36 cellular contexts compared by ENCODE assay signal in the genomic region with DNA sequence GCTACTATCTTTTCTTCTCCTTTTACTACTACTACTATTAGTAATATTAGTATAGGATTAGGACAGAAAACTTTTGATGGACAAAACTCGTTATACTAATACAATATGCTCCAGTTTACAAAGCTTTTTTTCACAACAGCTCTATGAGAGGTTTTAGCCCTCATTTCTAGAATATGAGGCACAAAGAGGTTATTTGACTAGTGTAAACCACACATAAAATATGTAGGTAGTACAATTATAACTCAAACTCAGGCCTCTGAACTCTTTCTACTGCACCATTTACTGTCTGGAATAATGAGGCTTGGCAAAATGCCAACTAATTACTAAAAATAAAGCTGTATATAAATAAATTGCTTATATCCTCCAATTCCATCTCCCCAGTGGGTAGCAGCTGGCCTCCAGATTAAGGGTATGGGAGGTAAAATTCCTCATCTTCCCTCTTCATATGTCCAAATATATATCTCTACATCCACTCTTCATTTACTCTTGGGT.
"Had no signal": no experiment of that assay in that cellular context is flagged by ENCODE, and none has a peak within 500 bp of the region (broad histone marks: within the 10 kb centered on the region; RNA-seq: fewer than 3 reads in every experiment).

No MANE protein-coding gene starts in this region.

- FAIRE-seq: bronchial epithelial cell, colon, RCC 7860 had no signal

- H3K36me3 ChIP-seq: MG63 had no signal

- H3K27me3 ChIP-seq: MG63 had no signal

- DNase-seq: activated CD4-positive, alpha-beta memory T cell treated with anti-CD3 and anti-CD28 coated beads, Interleukin-2, amount 10 ng/mL, durations not matched to agents 7 days and 5 days; activated CD4-positive, alpha-beta T cell treated with anti-CD3 and anti-CD28 coated beads for 1 hour; activated CD4-positive, alpha-beta T cell treated with anti-CD3 and anti-CD28 coated beads for 48 hours; activated CD4-positive, CD25-positive, alpha-beta regulatory T cell; activated CD8-positive, alpha-beta memory T cell treated with anti-CD3 and anti-CD28 coated beads for 24 hours; activated CD8-positive, alpha-beta memory T cell treated with anti-CD3 and anti-CD28 coated beads, Interleukin-2, amount 10 ng/mL, durations not matched to agents 7 days and 5 days; activated CD8-positive, alpha-beta memory T cell treated with anti-CD3 and anti-CD28 coated beads, Interleukin-2, amount 50 U/mL, for 48 hours; activated effector memory CD4-positive, alpha-beta T cell treated with Interleukin-2 at 50 U/mL for 16 hours; activated naive CD4-positive, alpha-beta T cell treated with anti-CD3 and anti-CD28 coated beads, Interleukin-2, amount 10 ng/mL, durations not matched to agents 7 days and 5 days; activated naive CD8-positive, alpha-beta T cell treated with anti-CD3 and anti-CD28 coated beads, Interleukin-2, amount 50 U/mL, for 24 hours; activated T-cell treated with anti-CD3 and anti-CD28 coated beads, Interleukin-2, amount 50 U/mL, for 48 hours; anterior cingulate cortex; caudate nucleus; Kasumi-1; MG63; MV-4-11; NCI-H1092; NCI-H1436; NCI-H187; NCI-H2029 treated with DMSO at 0.1 percent for 48 hours; NCI-H2107; NCI-H2171; NCI-H510A; NCI-H526; NCI-H774; NK-92 treated with Interleukin-12 subunit alpha and Interleukin-12 subunit beta, amount 100 ng/mL, for 24 hours; PC-9; Right ventricle myocardium superior; SW 1271; T-helper 1 cell; T1000; WERI-Rb-1 had no signal

- H3K27ac ChIP-seq: PC-9, RWPE1, WERI-Rb-1 had no signal

- H3K4me3 ChIP-seq: MG63, PC-9 had no signal

- H2AFZ ChIP-seq: PC-9 had no signal

- ATAC-seq: activated CD8-positive, alpha-beta memory T cell treated with anti-CD3 and anti-CD28 coated beads, Interleukin-2, amount 10 ng/mL, durations not matched to agents 7 days and 5 days; activated naive CD8-positive, alpha-beta T cell treated with anti-CD3 and anti-CD28 coated beads, Interleukin-2, amount 50 U/mL, for 24 hours had no signal

- H3K9me3 ChIP-seq: MG63 had no signal

- H3K4me2 ChIP-seq: PC-9 had no signal
